In genomic region chr6:85404497-85405174, GRCh38 we compare ENCODE assay signal across 8 cellular contexts. TPM values are rescaled to one million over a fixed set of nuclear protein-coding genes. Genes with fewer than 3 reads are reported as not detected.
DNase-seq lines count a peak whose midpoint lies in the region; ATAC-seq and TF ChIP-seq lines count a peak whose summit lies in the region.

No MANE protein-coding gene starts in this region.

- no peak overlapping the region for H4K8ac ChIP-seq in H9 (replicated peaks; ENCODE audit: insufficient read length, low read depth, low read length)

- TF ChIP-seq CTCF in AG09319 (IDR thresholded peaks at IDR 0.05; ENCODE audit: low read depth, low read length), result no peak
- TF ChIP-seq CTCF in H9 (conservative IDR thresholded peaks at IDR 0.05), result no peak
- TF ChIP-seq CTCF in liver (IDR thresholded peaks at IDR 0.05; ENCODE audit: low read depth, low read length, missing input control), result no peak

- H3K27ac ChIP-seq in H9 (ENCODE audit: insufficient read length, low read depth, low read length) (no peak overlapping the region), liver (ENCODE audit: low read depth in 1 of 2, low read length in 2 of 2) (peak overlapping the region; percentile 36 to 67)

- H3K9ac ChIP-seq in H9 (ENCODE audit: extremely low read depth, insufficient read length, low read length) (no peak overlapping the region), liver (ENCODE audit: low read depth in 1 of 2, low read length in 2 of 2) (peak overlapping the region in 1 of 2 donors; percentile 42)

- no peak overlapping the region for H3K4me2 ChIP-seq in H9 (ENCODE audit: insufficient read depth, insufficient read length, low read length)

- peaks cover 0 to 1% (median 0%) of the 10 kb centered on the region in 3 experiments; a peak in 1 of 7 replicates for H3K36me3 Mint-ChIP-seq in H9 (ENCODE audit: insufficient read depth in 1 of 3, low read depth in 3 of 3)
- no peaks in the 10 kb centered on the region for H3K36me3 Mint-ChIP-seq in activated T-helper 1 cell treated with anti-CD3 and anti-CD28 coated beads, Interleukin-12 subunit alpha, Interleukin-12 subunit beta, Interleukin-2, Interleukin-4 antibody, amounts not matched to agents 30 ng/mL and 10 ng/mL and 1 ng/mL, durations not matched to agents 14 hours and 24 hours and 36 hours (ENCODE audit: low read depth)
- no peaks in the 10 kb centered on the region for H3K36me3 Mint-ChIP-seq in activated naive CD4-positive, alpha-beta T cell treated with anti-CD3 and anti-CD28 coated beads, Interleukin-2, amount 50 U/mL, for 72 hours

- H3K4me1 Mint-ChIP-seq in H9, result peaks cover 27 to 38% of the 10 kb centered on the region in 2 experiments
- peaks cover 52% of the 10 kb centered on the region for H3K4me1 Mint-ChIP-seq in activated T-helper 1 cell treated with anti-CD3 and anti-CD28 coated beads, Interleukin-12 subunit alpha, Interleukin-12 subunit beta, Interleukin-2, Interleukin-4 antibody, amounts not matched to agents 30 ng/mL and 10 ng/mL and 1 ng/mL, durations not matched to agents 14 hours and 24 hours and 36 hours (ENCODE audit: low read depth)

- intact Hi-C loops in activated T-helper 1 cell treated with anti-CD3 and anti-CD28 coated beads, Interleukin-12 subunit alpha, Interleukin-12 subunit beta, Interleukin-2, Interleukin-4 antibody, amounts not matched to agents 30 ng/mL and 10 ng/mL and 1 ng/mL, durations not matched to agents 14 hours and 24 hours and 36 hours (cut with micrococcal nuclease), result loop anchor here (5.0 kb wide), 1 partner anchor 42 kb away; no protein-coding TSS in a partner anchor

- peaks cover 2% of the 10 kb centered on the region; the same call in 1 of the 2 replicates for H3K27me3 Mint-ChIP-seq in H9 (ENCODE audit: low read depth)
- H3K27me3 Mint-ChIP-seq in activated T-helper 1 cell treated with anti-CD3 and anti-CD28 coated beads, Interleukin-12 subunit alpha, Interleukin-12 subunit beta, Interleukin-2, Interleukin-4 antibody, amounts not matched to agents 30 ng/mL and 10 ng/mL and 1 ng/mL, durations not matched to agents 14 hours and 24 hours and 36 hours (ENCODE audit: insufficient read depth), result no peaks in the 10 kb centered on the region

- ATAC-seq in GM18867 (IDR thresholded peaks at IDR 0.05; ENCODE audit: unreplicated experiment), result no peak
- ATAC-seq in activated naive CD4-positive, alpha-beta T cell treated with anti-CD3 and anti-CD28 coated beads, Interleukin-2, amount 50 U/mL, for 72 hours, result no peak

- H3K9me3 ChIP-seq in H9 (ENCODE audit: control insufficient read depth, low read depth, low read length) (no peaks in the 10 kb centered on the region), liver (ENCODE audit: control insufficient read depth in 4 of 4, low read length in 3 of 4) (no peaks in the 10 kb centered on the region)

- no peak for TF ChIP-seq RAD21 in liver (IDR thresholded peaks at IDR 0.05)

- no peak overlapping the region for H2BK20ac ChIP-seq in H9 (ENCODE audit: low read depth, low read length, poor library complexity, severe bottlenecking)

- H4K5ac ChIP-seq in H9 (ENCODE audit: insufficient read length, low read depth, low read length), result no peak overlapping the region

- peaks cover 15% of the 10 kb centered on the region; the same call in 1 of the 2 replicates for H3K4me1 ChIP-seq in H9 (ENCODE audit: insufficient read depth, low read length)
- H3K4me1 ChIP-seq in liver (ENCODE audit: control insufficient read depth in 4 of 4, insufficient read depth in 4 of 4, low read length in 3 of 4), result peaks cover 4 to 26% (median 24%) of the 10 kb centered on the region in 4 donors

- no peak overlapping the region for H3K4ac ChIP-seq in H9 (ENCODE audit: low read depth, low read length)

- H3K56ac ChIP-seq in H9 (ENCODE audit: insufficient read length, low read depth, low read length), result no peak overlapping the region

- H3K4me3 Mint-ChIP-seq in H9, result no peak overlapping the region
- no peak overlapping the region for H3K4me3 Mint-ChIP-seq in activated T-helper 1 cell treated with anti-CD3 and anti-CD28 coated beads, Interleukin-12 subunit alpha, Interleukin-12 subunit beta, Interleukin-2, Interleukin-4 antibody, amounts not matched to agents 30 ng/mL and 10 ng/mL and 1 ng/mL, durations not matched to agents 14 hours and 24 hours and 36 hours

- H3K27me3 ChIP-seq in H9 (ENCODE audit: insufficient read depth, low read length) (0 out of 2 replicates have a peak, but pooled peaks cover 3% of the 10 kb centered on the region), liver (ENCODE audit: control insufficient read depth in 4 of 4, insufficient read depth in 4 of 4, low read length in 3 of 4) (no peaks in the 10 kb centered on the region)

- H4K20me1 ChIP-seq in H9 (ENCODE audit: control insufficient read depth, insufficient read depth, insufficient read length), result no peaks in the 10 kb centered on the region

- H3T11ph ChIP-seq in H9 (ENCODE audit: low read length), result no peak overlapping the region

- H4K91ac ChIP-seq in H9 (ENCODE audit: insufficient read length, low read depth, low read length), result no peak overlapping the region

- no CpG with 5 or more reads among the region's 12 CpGs for WGBS in H9 (ENCODE audit: extremely low coverage, insufficient read length, low lambda C conversion rate)
- 52% methylated on average over 12 of the region's 12 CpGs for WGBS in liver

- no peak overlapping the region for H2BK15ac ChIP-seq in H9 (ENCODE audit: low read depth, low read length)

- peak overlapping the region in 2 of 3 experiments; percentile 6 to 17; a peak in 3 of 7 replicates for H3K27ac Mint-ChIP-seq in H9
- H3K27ac Mint-ChIP-seq in activated T-helper 1 cell treated with anti-CD3 and anti-CD28 coated beads, Interleukin-12 subunit alpha, Interleukin-12 subunit beta, Interleukin-2, Interleukin-4 antibody, amounts not matched to agents 30 ng/mL and 10 ng/mL and 1 ng/mL, durations not matched to agents 14 hours and 24 hours and 36 hours, result peak overlapping the region; percentile 35
- no peak overlapping the region for H3K27ac Mint-ChIP-seq in activated naive CD4-positive, alpha-beta T cell treated with anti-CD3 and anti-CD28 coated beads, Interleukin-2, amount 50 U/mL, for 72 hours

- no peak overlapping the region for H2BK5ac ChIP-seq in H9 (ENCODE audit: insufficient read length, low read length)

- no peaks in the 10 kb centered on the region for H3K79me2 ChIP-seq in H9 (ENCODE audit: insufficient read depth, low read length)

- H2AK5ac ChIP-seq in H9 (ENCODE audit: insufficient read length, low read length), result no peak overlapping the region

- H3K14ac ChIP-seq in H9 (ENCODE audit: insufficient read depth, low read length), result no peak overlapping the region

- no peak overlapping the region for H2AFZ ChIP-seq in H9 (ENCODE audit: low read length)

- H3K4me3 ChIP-seq in liver (ENCODE audit: low read depth in 1 of 3, low read length in 3 of 3), result peak overlapping the region in 1 of 3 donors; percentile 3

- no peak overlapping the region for H3K18ac ChIP-seq in H9 (ENCODE audit: insufficient read length, low read depth, low read length)

- no peaks in the 10 kb centered on the region for H3K79me1 ChIP-seq in H9 (ENCODE audit: insufficient read depth, low read depth, low read length, poor library complexity, severe bottlenecking)

- no peak overlapping the region for H2BK120ac ChIP-seq in H9 (ENCODE audit: low read depth, low read length, poor library complexity, severe bottlenecking)

- no peaks in the 10 kb centered on the region for H3K23me2 ChIP-seq in H9 (ENCODE audit: insufficient read length, low read depth, low read length, poor library complexity, severe bottlenecking)

- H3K23ac ChIP-seq in H9 (ENCODE audit: insufficient read length, low read depth, low read length), result no peak overlapping the region

- H2BK12ac ChIP-seq in H9 (ENCODE audit: insufficient read length, low read depth, low read length), result no peak overlapping the region

- H3K36me3 ChIP-seq in liver (ENCODE audit: control insufficient read depth in 4 of 4, insufficient read depth in 3 of 4, low read depth in 1 of 4, low read length in 3 of 4), result no peaks in the 10 kb centered on the region

- no peaks in the 10 kb centered on the region for H3K9me3 Mint-ChIP-seq in H9
- no peaks in the 10 kb centered on the region for H3K9me3 Mint-ChIP-seq in activated T-helper 1 cell treated with anti-CD3 and anti-CD28 coated beads, Interleukin-12 subunit alpha, Interleukin-12 subunit beta, Interleukin-2, Interleukin-4 antibody, amounts not matched to agents 30 ng/mL and 10 ng/mL and 1 ng/mL, durations not matched to agents 14 hours and 24 hours and 36 hours
- H3K9me3 Mint-ChIP-seq in activated naive CD4-positive, alpha-beta T cell treated with anti-CD3 and anti-CD28 coated beads, Interleukin-2, amount 50 U/mL, for 72 hours, result no peaks in the 10 kb centered on the region

- DNase-seq in AG09319 (ENCODE audit: extremely low read depth, low read depth) (peak; percentile 72), H9 (no peak), pons (ENCODE audit: low spot score) (no peak)
- DNase-seq in activated T-helper 1 cell treated with anti-CD3 and anti-CD28 coated beads, Interleukin-12 subunit alpha, Interleukin-12 subunit beta, Interleukin-2, Interleukin-4 antibody, amounts not matched to agents 30 ng/mL and 10 ng/mL and 1 ng/mL, durations not matched to agents 14 hours and 24 hours and 36 hours (ENCODE audit: low spot score), result no peak
- no peak for DNase-seq in activated CD4-positive, CD25-positive, alpha-beta regulatory T cell (lab: John Stamatoyannopoulos, UW)
- DNase-seq in activated naive CD4-positive, alpha-beta T cell treated with anti-CD3 and anti-CD28 coated beads, Interleukin-2, amount 50 U/mL, for 72 hours (ENCODE audit: low spot score in 2 of 2), result no peak

TF ChIP-seq in liver, 16 proteins besides CTCF, POLR2A, EP300 and RAD21 (continues in another document):
- TF ChIP-seq YY1 (IDR thresholded peaks at IDR 0.05) (no peak), EGR1 (IDR thresholded peaks at IDR 0.05; ENCODE audit: low read depth in 2 of 2) (no peak)

RNA-seq across cellular contexts. Expression of gene NT5E, which starts 45.2 kb away (rescaled TPM):
- total RNA-seq in H9 (2021), result 0.33 and 0.52 TPM in 2 replicates
- total RNA-seq in activated T-helper 1 cell treated with anti-CD3 and anti-CD28 coated beads, Interleukin-12 subunit alpha, Interleukin-12 subunit beta, Interleukin-2, Interleukin-4 antibody, amounts not matched to agents 30 ng/mL and 10 ng/mL and 1 ng/mL, durations not matched to agents 14 hours and 24 hours and 36 hours, result 12.5 and 15.2 TPM in 2 replicates
- 10 to 100 TPM; 43.1 to 51.5 TPM for total RNA-seq in liver
- 10 to 100 TPM; 13.5 to 25.1 TPM for polyA plus RNA-seq in liver
- under 1 TPM; 0.93 to 0.97 TPM for total RNA-seq in activated naive CD4-positive, alpha-beta T cell treated with anti-CD3 and anti-CD28 coated beads, Interleukin-2, amount 50 U/mL, for 72 hours

Comparison
In these comparisons a context has a peak if more than half of its experiments do, and no peak if none do; other contexts are left out.
1. H3K27ac Mint-ChIP-seq: peak in H9 (2 of 3) and activated T-helper 1 cell treated with anti-CD3 and anti-CD28 coated beads, Interleukin-12 subunit alpha, Interleukin-12 subunit beta, Interleukin-2, Interleukin-4 antibody, amounts not matched to agents 30 ng/mL and 10 ng/mL and 1 ng/mL, durations not matched to agents 14 hours and 24 hours and 36 hours (single experiment); none in activated naive CD4-positive, alpha-beta T cell treated with anti-CD3 and anti-CD28 coated beads, Interleukin-2, amount 50 U/mL, for 72 hours (0 of 2).